9 cellular contexts compared by ENCODE assay signal in the genomic region with DNA sequence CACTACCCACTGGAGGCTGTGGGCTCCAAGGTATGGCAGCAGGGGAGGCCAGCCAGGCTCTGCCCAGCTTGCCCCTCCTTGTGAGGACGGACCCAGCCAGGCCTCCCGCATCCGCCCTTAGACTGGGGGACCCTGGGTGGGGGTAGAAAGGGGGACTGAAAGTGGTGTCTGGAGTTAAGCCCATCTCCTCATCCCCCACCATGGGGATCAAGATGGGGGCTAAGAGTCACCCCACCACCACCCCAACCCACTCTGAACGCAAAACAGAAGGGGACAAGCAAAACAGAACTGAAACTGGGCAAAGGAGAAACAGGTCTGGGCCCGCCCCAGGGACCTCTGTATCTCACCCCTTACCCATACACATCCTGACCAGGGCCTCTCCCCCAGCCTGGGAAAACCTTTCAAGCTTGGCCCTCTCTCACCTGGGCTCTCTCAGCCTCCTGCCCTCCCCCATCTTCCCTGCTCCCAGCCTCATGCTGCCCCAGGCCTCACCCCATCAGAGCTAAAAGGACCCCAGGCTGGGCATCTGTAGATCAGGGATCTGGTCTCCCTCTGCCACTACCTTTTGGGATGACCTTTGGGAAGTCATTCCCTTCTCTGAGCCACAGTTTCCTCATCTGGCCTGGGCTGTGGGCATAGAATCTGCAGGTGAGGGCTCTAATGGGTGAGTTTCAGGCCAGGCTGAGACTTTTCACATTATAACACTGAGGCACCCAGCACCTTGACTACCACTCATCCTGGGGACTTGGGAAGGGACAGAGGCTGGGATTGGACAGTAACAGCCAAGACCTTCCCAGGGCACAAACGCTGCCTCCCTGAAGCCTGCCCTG. TPM values are rescaled to one million over a fixed set of nuclear protein-coding genes. Genes with fewer than 3 reads are reported as not detected.
DNase-seq lines count a peak whose midpoint lies in the region; ATAC-seq and TF ChIP-seq lines count a peak whose summit lies in the region.
"Had no signal": no experiment of that assay in that cellular context is flagged by ENCODE, and none has a peak within 500 bp of the region (broad histone marks: within the 10 kb centered on the region; RNA-seq: fewer than 3 reads in every experiment).

No MANE protein-coding gene starts in this region.

- H3K9ac ChIP-seq in smooth muscle cell (ENCODE audit: low read depth): peak overlapping the region; percentile 77

- 91% methylated on average over 6 of the region's 6 CpGs for WGBS in smooth muscle cell (ENCODE audit: low lambda C conversion rate)

- H3K4me1 ChIP-seq in smooth muscle cell (ENCODE audit: low read depth): peaks cover 18% of the 10 kb centered on the region

- H3K27ac Mint-ChIP-seq in activated CD4-positive, alpha-beta memory T cell treated with anti-CD3 and anti-CD28 coated beads for 36 hours: peak overlapping the region; percentile 93
- no peak overlapping the region for H3K27ac Mint-ChIP-seq in activated CD4-positive, alpha-beta memory T cell treated with anti-CD3 and anti-CD28 coated beads, Interleukin-2, amount 10 ng/mL, durations not matched to agents 7 days and 5 days
- peak overlapping the region; percentile 99 for H3K27ac Mint-ChIP-seq in activated T-helper 1 cell treated with anti-CD3 and anti-CD28 coated beads, Interleukin-12 subunit alpha, Interleukin-12 subunit beta, Interleukin-2, Interleukin-4 antibody, amounts not matched to agents 30 ng/mL and 10 ng/mL and 1 ng/mL, durations not matched to agents 14 hours and 24 hours and 36 hours

- CTCF ChIA-PET in activated CD4-positive, alpha-beta memory T cell treated with anti-CD3 and anti-CD28 coated beads for 36 hours (lab: Charles Lee): interaction anchor here (1.4 to 2.9 kb wide), 2 partner anchors 13 to 15 kb away, joined by 8 to 11 read pairs; no protein-coding TSS in a partner anchor
- CTCF ChIA-PET in activated CD4-positive, alpha-beta memory T cell treated with anti-CD3 and anti-CD28 coated beads, Interleukin-2, amount 10 ng/mL, durations not matched to agents 7 days and 5 days (lab: Charles Lee): interaction anchor here (1.6 to 3.0 kb wide), 2 partner anchors 13 to 15 kb away, joined by 5 to 10 read pairs; no protein-coding TSS in a partner anchor
- CTCF ChIA-PET in HEK293T (lab: Yijun Ruan, JAX): interaction anchor here (1.1 to 1.5 kb wide), 2 partner anchors 12 to 23 kb away, joined by 3 read pairs; no protein-coding TSS in a partner anchor

- no peak overlapping the region for H2AFZ ChIP-seq in smooth muscle cell (ENCODE audit: low read depth)

- H3K36me3 ChIP-seq in smooth muscle cell (ENCODE audit: low read depth): no peaks in the 10 kb centered on the region
- H3K36me3 ChIP-seq: lower lobe of right lung had no signal

- H3K9me3 ChIP-seq in smooth muscle cell (replicated peaks; ENCODE audit: low read depth): no peaks in the 10 kb centered on the region
- H3K9me3 ChIP-seq: lower lobe of right lung had no signal

- H3K79me2 ChIP-seq in smooth muscle cell (ENCODE audit: low read depth): no peaks in the 10 kb centered on the region

- intact Hi-C loops in activated CD4-positive, alpha-beta memory T cell treated with anti-CD3 and anti-CD28 coated beads for 36 hours (cut with micrococcal nuclease): no loop called here
- intact Hi-C loops in activated T-helper 1 cell treated with anti-CD3 and anti-CD28 coated beads, Interleukin-12 subunit alpha, Interleukin-12 subunit beta, Interleukin-2, Interleukin-4 antibody, amounts not matched to agents 30 ng/mL and 10 ng/mL and 1 ng/mL, durations not matched to agents 14 hours and 24 hours and 36 hours (cut with micrococcal nuclease): no loop called here

- no peaks in the 10 kb centered on the region for H3K9me3 Mint-ChIP-seq in activated CD4-positive, alpha-beta memory T cell treated with anti-CD3 and anti-CD28 coated beads for 36 hours
- no peaks in the 10 kb centered on the region for H3K9me3 Mint-ChIP-seq in activated CD4-positive, alpha-beta memory T cell treated with anti-CD3 and anti-CD28 coated beads, Interleukin-2, amount 10 ng/mL, durations not matched to agents 7 days and 5 days
- H3K9me3 Mint-ChIP-seq in activated T-helper 1 cell treated with anti-CD3 and anti-CD28 coated beads, Interleukin-12 subunit alpha, Interleukin-12 subunit beta, Interleukin-2, Interleukin-4 antibody, amounts not matched to agents 30 ng/mL and 10 ng/mL and 1 ng/mL, durations not matched to agents 14 hours and 24 hours and 36 hours: no peaks in the 10 kb centered on the region

- peaks cover 82% of the 10 kb centered on the region for H3K4me1 Mint-ChIP-seq in activated CD4-positive, alpha-beta memory T cell treated with anti-CD3 and anti-CD28 coated beads for 36 hours (ENCODE audit: low read depth)
- H3K4me1 Mint-ChIP-seq in activated CD4-positive, alpha-beta memory T cell treated with anti-CD3 and anti-CD28 coated beads, Interleukin-2, amount 10 ng/mL, durations not matched to agents 7 days and 5 days: peaks cover 63% of the 10 kb centered on the region
- H3K4me1 Mint-ChIP-seq in activated T-helper 1 cell treated with anti-CD3 and anti-CD28 coated beads, Interleukin-12 subunit alpha, Interleukin-12 subunit beta, Interleukin-2, Interleukin-4 antibody, amounts not matched to agents 30 ng/mL and 10 ng/mL and 1 ng/mL, durations not matched to agents 14 hours and 24 hours and 36 hours (ENCODE audit: low read depth): peaks cover 98% of the 10 kb centered on the region

- H3K27me3 ChIP-seq in smooth muscle cell (ENCODE audit: low read depth): no peaks in the 10 kb centered on the region

- peak overlapping the region; percentile 94 for H3K27ac ChIP-seq in smooth muscle cell (ENCODE audit: low read depth)
- H3K27ac ChIP-seq: lower lobe of right lung had no signal

- no peaks in the 10 kb centered on the region for H3K27me3 Mint-ChIP-seq in activated CD4-positive, alpha-beta memory T cell treated with anti-CD3 and anti-CD28 coated beads for 36 hours
- H3K27me3 Mint-ChIP-seq in activated CD4-positive, alpha-beta memory T cell treated with anti-CD3 and anti-CD28 coated beads, Interleukin-2, amount 10 ng/mL, durations not matched to agents 7 days and 5 days: no peaks in the 10 kb centered on the region
- H3K27me3 Mint-ChIP-seq in activated T-helper 1 cell treated with anti-CD3 and anti-CD28 coated beads, Interleukin-12 subunit alpha, Interleukin-12 subunit beta, Interleukin-2, Interleukin-4 antibody, amounts not matched to agents 30 ng/mL and 10 ng/mL and 1 ng/mL, durations not matched to agents 14 hours and 24 hours and 36 hours (ENCODE audit: insufficient read depth): no peaks in the 10 kb centered on the region

- H3K4me2 ChIP-seq in smooth muscle cell: peak overlapping the region; percentile 39

- TF ChIP-seq CTCF in smooth muscle cell (IDR thresholded peaks at IDR 0.05; ENCODE audit: borderline replicate concordance, insufficient read depth, poor library complexity, severe bottlenecking): no peak

- no peak overlapping the region for H3K4me3 Mint-ChIP-seq in activated CD4-positive, alpha-beta memory T cell treated with anti-CD3 and anti-CD28 coated beads for 36 hours
- H3K4me3 Mint-ChIP-seq in activated CD4-positive, alpha-beta memory T cell treated with anti-CD3 and anti-CD28 coated beads, Interleukin-2, amount 10 ng/mL, durations not matched to agents 7 days and 5 days: no peak overlapping the region
- peak overlapping the region; percentile 37 for H3K4me3 Mint-ChIP-seq in activated T-helper 1 cell treated with anti-CD3 and anti-CD28 coated beads, Interleukin-12 subunit alpha, Interleukin-12 subunit beta, Interleukin-2, Interleukin-4 antibody, amounts not matched to agents 30 ng/mL and 10 ng/mL and 1 ng/mL, durations not matched to agents 14 hours and 24 hours and 36 hours

- no peaks in the 10 kb centered on the region for H3K36me3 Mint-ChIP-seq in activated CD4-positive, alpha-beta memory T cell treated with anti-CD3 and anti-CD28 coated beads for 36 hours
- no peaks in the 10 kb centered on the region for H3K36me3 Mint-ChIP-seq in activated CD4-positive, alpha-beta memory T cell treated with anti-CD3 and anti-CD28 coated beads, Interleukin-2, amount 10 ng/mL, durations not matched to agents 7 days and 5 days (ENCODE audit: low read depth)
- H3K36me3 Mint-ChIP-seq in activated T-helper 1 cell treated with anti-CD3 and anti-CD28 coated beads, Interleukin-12 subunit alpha, Interleukin-12 subunit beta, Interleukin-2, Interleukin-4 antibody, amounts not matched to agents 30 ng/mL and 10 ng/mL and 1 ng/mL, durations not matched to agents 14 hours and 24 hours and 36 hours (ENCODE audit: low read depth): peaks cover 8% of the 10 kb centered on the region

- no peak overlapping the region for H3K4me3 ChIP-seq in smooth muscle cell
- H3K4me3 ChIP-seq: lower lobe of right lung had no signal

- ATAC-seq in HG02981 (IDR thresholded peaks at IDR 0.05; ENCODE audit: unreplicated experiment): peak; percentile 28

- no peaks in the 10 kb centered on the region for H4K20me1 ChIP-seq in smooth muscle cell (ENCODE audit: low read depth)

- no peaks in the 10 kb centered on the region for H3F3A ChIP-seq in smooth muscle cell (ENCODE audit: low read depth)

- peak; percentile 20 for DNase-seq in activated CD4-positive, alpha-beta memory T cell treated with anti-CD3 and anti-CD28 coated beads for 36 hours
- no peak for DNase-seq in activated CD4-positive, alpha-beta memory T cell treated with anti-CD3 and anti-CD28 coated beads, Interleukin-2, amount 10 ng/mL, durations not matched to agents 7 days and 5 days
- DNase-seq in activated T-helper 1 cell treated with anti-CD3 and anti-CD28 coated beads, Interleukin-12 subunit alpha, Interleukin-12 subunit beta, Interleukin-2, Interleukin-4 antibody, amounts not matched to agents 30 ng/mL and 10 ng/mL and 1 ng/mL, durations not matched to agents 14 hours and 24 hours and 36 hours (ENCODE audit: low spot score): no peak
- DNase-seq in smooth muscle cell (lab: John Stamatoyannopoulos, UW; ENCODE audit: unreplicated experiment): no peak
- DNase-seq in HEK293T (ENCODE audit: extremely low spot score): no peak
- no peak for DNase-seq in 8988T
- no peak for DNase-seq in NCI-H2171 (lab: John Stamatoyannopoulos, UW)
- DNase-seq: lower lobe of right lung had no signal

- POLR2A ChIA-PET in activated CD4-positive, alpha-beta memory T cell treated with anti-CD3 and anti-CD28 coated beads for 36 hours (lab: Charles Lee): interaction anchor here (1.4 to 4.3 kb wide), 2 partner anchors 12 to 15 kb away, joined by 3 to 23 read pairs; no protein-coding TSS in a partner anchor
- POLR2A ChIA-PET in activated CD4-positive, alpha-beta memory T cell treated with anti-CD3 and anti-CD28 coated beads, Interleukin-2, amount 10 ng/mL, durations not matched to agents 7 days and 5 days (lab: Charles Lee): interaction anchor here (0.6 kb wide), 1 partner anchor 80 kb away, joined by 3 read pairs; no protein-coding TSS in a partner anchor
- POLR2A ChIA-PET in HEK293T (lab: Yijun Ruan, JAX): interaction anchor here (1.3 to 1.5 kb wide), 2 partner anchors 13 to 64 kb away, joined by 3 to 4 read pairs; partner anchors contain the start of gene UBL7

RNA-seq across cellular contexts. Expression of gene CYP11A1, which starts 30.0 kb away (rescaled TPM):
- under 1 TPM in 1 of 2 experiments, not detected in 1; 0.29 TPM for total RNA-seq in activated CD4-positive, alpha-beta memory T cell treated with anti-CD3 and anti-CD28 coated beads for 36 hours
- total RNA-seq in activated CD4-positive, alpha-beta memory T cell treated with anti-CD3 and anti-CD28 coated beads, Interleukin-2, amount 10 ng/mL, durations not matched to agents 7 days and 5 days: not detected
- total RNA-seq in activated T-helper 1 cell treated with anti-CD3 and anti-CD28 coated beads, Interleukin-12 subunit alpha, Interleukin-12 subunit beta, Interleukin-2, Interleukin-4 antibody, amounts not matched to agents 30 ng/mL and 10 ng/mL and 1 ng/mL, durations not matched to agents 14 hours and 24 hours and 36 hours: not detected in 2 replicates
- total RNA-seq in smooth muscle cell: 2.2 and 6.6 TPM in 2 replicates
- 3.5 and 5.1 TPM in 2 replicates for polyA plus RNA-seq in smooth muscle cell

RNA-seq across cellular contexts. Expression of gene SEMA7A, which starts 36.3 kb away (rescaled TPM):
- 10 to 100 TPM; 65.9 to 68.4 TPM for total RNA-seq in activated CD4-positive, alpha-beta memory T cell treated with anti-CD3 and anti-CD28 coated beads for 36 hours
- total RNA-seq in activated CD4-positive, alpha-beta memory T cell treated with anti-CD3 and anti-CD28 coated beads, Interleukin-2, amount 10 ng/mL, durations not matched to agents 7 days and 5 days: 1 to 10 TPM; 3.8 to 4.3 TPM
- 102 TPM in 2 replicates for total RNA-seq in activated T-helper 1 cell treated with anti-CD3 and anti-CD28 coated beads, Interleukin-12 subunit alpha, Interleukin-12 subunit beta, Interleukin-2, Interleukin-4 antibody, amounts not matched to agents 30 ng/mL and 10 ng/mL and 1 ng/mL, durations not matched to agents 14 hours and 24 hours and 36 hours
- 33.7 and 44.5 TPM in 2 replicates for total RNA-seq in smooth muscle cell
- polyA plus RNA-seq in smooth muscle cell: 9.3 and 14.9 TPM in 2 replicates
